ENCODE assay signal across 12 cellular contexts in genomic region chr9:81002242-81002641, GRCh38.
A peak's percentile ranks its signal among the peaks of the same experiment; 100 is the strongest.
DNase-seq lines count a peak whose midpoint lies in the region; ATAC-seq and TF ChIP-seq lines count a peak whose summit lies in the region.
"Had no signal": no experiment of that assay in that cellular context is flagged by ENCODE, and none has a peak within 500 bp of the region (broad histone marks: within the 10 kb centered on the region; RNA-seq: fewer than 3 reads in every experiment).

No MANE protein-coding gene starts in this region.

- DNase-seq in COLO668 (lab: John Stamatoyannopoulos, UW; ENCODE audit: unreplicated experiment) (peak; percentile 36), GM12865 (ENCODE audit: low read depth) (peak; percentile 11), RWPE2 (ENCODE audit: low spot score) (no peak), islet precursor cell (peak; percentile 93), 8988T (no peak), sigmoid colon (no peak)
- DNase-seq: HFFc6; Karpas-422; kidney; RPMI8226; stimulated activated naive B cell treated with anti-CD40 and anti-IgM and Interleukin-4, amounts not matched to agents 10 μg/mL and 1 μg/mL and 100 μg/mL, for 72 hours had no signal

- intact Hi-C loops in sigmoid colon (cut with DNase I) = no loop called here

- 37 to 67% methylated on average over 3 of the region's 3 CpGs for WGBS in sigmoid colon, 2 donors

- H3K4me1 ChIP-seq in RWPE2 (ENCODE audit: insufficient read depth, poor library complexity, severe bottlenecking) (no peaks in the 10 kb centered on the region), sigmoid colon (no peaks in the 10 kb centered on the region)

- H3K9me3 ChIP-seq in RWPE2 (ENCODE audit: severe bottlenecking) (no peaks in the 10 kb centered on the region), sigmoid colon (no peaks in the 10 kb centered on the region)

- TF ChIP-seq EP300 in sigmoid colon (IDR thresholded peaks at IDR 0.05) = no peak

- H3K4me3 ChIP-seq in GM12865 (ENCODE audit: low read depth, low read length) (no peak overlapping the region), RWPE2 (ENCODE audit: severe bottlenecking) (no peak overlapping the region), sigmoid colon (no peak overlapping the region)

- no peak for TF ChIP-seq POLR2A in sigmoid colon (IDR thresholded peaks at IDR 0.05)

- H3K27me3 ChIP-seq in RWPE2 (ENCODE audit: insufficient read depth, poor library complexity, severe bottlenecking) = no peaks in the 10 kb centered on the region
- no peaks in the 10 kb centered on the region for H3K27me3 ChIP-seq in sigmoid colon

- peak; percentile 56 for ATAC-seq in RWPE2 (ENCODE audit: low read depth)
- ATAC-seq in HG03159 (IDR thresholded peaks at IDR 0.05; ENCODE audit: unreplicated experiment) = no peak
- ATAC-seq: stimulated activated naive B cell treated with anti-CD40 and anti-IgM and Interleukin-4, amounts not matched to agents 10 μg/mL and 1 μg/mL and 100 μg/mL, for 72 hours had no signal

- TF ChIP-seq CTCF in GM12865 (IDR thresholded peaks at IDR 0.05; ENCODE audit: insufficient read depth, low read depth, low read length, missing control alignments) (no peak), RWPE2 (IDR thresholded peaks at IDR 0.05; ENCODE audit: poor library complexity, severe bottlenecking) (no peak), sigmoid colon (IDR thresholded peaks at IDR 0.05) (no peak)

- no peak overlapping the region for H3K27ac ChIP-seq in RWPE2 (ENCODE audit: poor library complexity, severe bottlenecking)
- no peak overlapping the region for H3K27ac ChIP-seq in sigmoid colon

- H3K36me3 ChIP-seq in RWPE2 (ENCODE audit: low read depth) (no peaks in the 10 kb centered on the region), sigmoid colon (no peaks in the 10 kb centered on the region)

Comparison
In these comparisons a context has a peak if more than half of its experiments do, and no peak if none do; other contexts are left out.
1. DNase-seq: peak in COLO668 (single experiment), GM12865 (single experiment) and islet precursor cell (single experiment); none in RWPE2 (single experiment), 8988T (single experiment) and sigmoid colon (single experiment).